8 cellular contexts compared by ENCODE assay signal in the genomic region with DNA sequence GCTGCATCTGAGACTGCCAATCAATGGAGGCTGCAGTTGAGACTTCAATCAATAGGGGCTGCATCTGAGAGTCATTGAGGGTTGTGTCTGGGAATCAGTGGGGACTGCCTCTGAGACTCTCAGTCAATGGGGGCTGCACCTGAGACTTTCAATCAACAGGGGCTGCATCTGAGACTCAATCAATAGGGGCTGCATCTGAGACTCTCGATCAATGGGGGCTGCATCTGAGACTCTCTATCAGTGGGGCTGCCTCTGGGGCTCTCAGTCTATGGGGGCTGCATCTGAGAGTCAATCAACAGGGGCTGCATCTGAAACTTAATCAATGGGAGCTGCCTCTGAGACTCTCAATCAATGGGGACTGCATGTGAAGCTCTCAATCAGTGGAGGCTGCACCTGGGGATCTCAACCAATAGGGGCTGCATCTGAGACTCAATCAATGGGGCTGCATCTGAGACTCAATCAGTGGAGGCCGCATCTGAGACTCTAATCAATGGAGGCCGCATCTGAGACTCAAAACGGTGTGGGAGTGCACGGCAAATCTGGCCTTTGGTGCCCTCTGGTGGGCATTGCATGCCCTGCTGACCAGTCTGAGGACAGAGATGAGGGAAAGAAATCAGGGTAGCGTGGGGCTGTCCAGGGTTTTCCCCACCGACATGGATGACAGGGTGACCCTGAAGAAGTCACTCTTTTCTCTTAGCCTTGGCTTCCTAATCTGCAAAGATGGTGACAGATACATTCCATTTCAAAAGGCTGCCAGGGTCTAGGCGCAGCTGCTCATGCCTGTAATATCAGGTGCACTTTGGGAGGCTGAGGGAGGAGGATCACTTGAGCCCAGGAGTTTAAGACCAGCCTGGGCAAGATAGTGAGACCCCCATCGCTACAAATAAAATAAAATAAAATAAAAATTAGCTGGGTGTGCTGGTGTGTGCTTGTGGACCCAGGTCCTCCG. TPM values are rescaled to one million over a fixed set of nuclear protein-coding genes. Genes with fewer than 3 reads are reported as not detected.
DNase-seq lines count a peak whose midpoint lies in the region; ATAC-seq lines count a peak whose summit lies in the region.

No MANE protein-coding gene starts in this region.

- H2BK120ac ChIP-seq in mesendoderm (ENCODE audit: low read depth, low read length) = no peak overlapping the region

- no peak overlapping the region for H3K4me3 ChIP-seq in effector memory CD4-positive, alpha-beta T cell (ENCODE audit: insufficient read depth, low read depth, low read length, poor library complexity, severe bottlenecking)
- no peak overlapping the region for H3K4me3 ChIP-seq in mesendoderm (ENCODE audit: low read length)

- DNase-seq in GM03348 (ENCODE audit: low spot score) (peak; percentile 90), NCI-H345 treated with DMSO at 0.1 percent for 48 hours (lab: John Stamatoyannopoulos, UW; ENCODE audit: unreplicated experiment) (peak; percentile 38), mesendoderm (peak; percentile 75)
- peak; percentile 76 for DNase-seq in activated CD4-positive, alpha-beta memory T cell treated with anti-CD3 and anti-CD28 coated beads, Interleukin-2, amount 10 ng/mL, durations not matched to agents 7 days and 5 days
- DNase-seq in effector memory CD4-positive, alpha-beta T cell = peak; percentile 23 to 52 (median 38)
- peak; percentile 48 to 50 for DNase-seq in stimulated activated CD8-positive, alpha-beta memory T cell treated with anti-CD3 and anti-CD28 coated beads, Interleukin-15, amount 100 ng/mL, for 48 hours (ENCODE audit: low read depth in 2 of 2)

- no peak overlapping the region for H3K27ac Mint-ChIP-seq in activated CD4-positive, alpha-beta memory T cell treated with anti-CD3 and anti-CD28 coated beads, Interleukin-2, amount 10 ng/mL, durations not matched to agents 7 days and 5 days

- ATAC-seq in HG02840 (IDR thresholded peaks at IDR 0.05; ENCODE audit: low FRiP score, unreplicated experiment) = peak; percentile 68
- ATAC-seq in HG02588 (IDR thresholded peaks at IDR 0.05; ENCODE audit: unreplicated experiment) = no peak

- no peaks in the 10 kb centered on the region for H3K4me1 ChIP-seq in effector memory CD4-positive, alpha-beta T cell (ENCODE audit: control insufficient read depth, insufficient read depth, low read length, poor library complexity, severe bottlenecking)
- no peaks in the 10 kb centered on the region for H3K4me1 ChIP-seq in mesendoderm (ENCODE audit: control insufficient read depth, low read depth, low read length)

- no peak overlapping the region for H4K8ac ChIP-seq in mesendoderm (ENCODE audit: low read depth, low read length)

- POLR2A ChIA-PET in activated CD4-positive, alpha-beta memory T cell treated with anti-CD3 and anti-CD28 coated beads, Interleukin-2, amount 10 ng/mL, durations not matched to agents 7 days and 5 days (lab: Charles Lee) = no interaction called here

- no peaks in the 10 kb centered on the region for H3K9me3 Mint-ChIP-seq in activated CD4-positive, alpha-beta memory T cell treated with anti-CD3 and anti-CD28 coated beads, Interleukin-2, amount 10 ng/mL, durations not matched to agents 7 days and 5 days

- no peak overlapping the region for H3K23ac ChIP-seq in mesendoderm (ENCODE audit: low read length)

- H4K5ac ChIP-seq in mesendoderm (ENCODE audit: low read length) = no peak overlapping the region

- H2AK5ac ChIP-seq in mesendoderm (ENCODE audit: low read length) = no peak overlapping the region

- H3K9me3 ChIP-seq in effector memory CD4-positive, alpha-beta T cell (ENCODE audit: control insufficient read depth, low read length) = no peaks in the 10 kb centered on the region

- no peak overlapping the region for H3K4me3 Mint-ChIP-seq in activated CD4-positive, alpha-beta memory T cell treated with anti-CD3 and anti-CD28 coated beads, Interleukin-2, amount 10 ng/mL, durations not matched to agents 7 days and 5 days

- peaks cover 13% of the 10 kb centered on the region for H3K27me3 Mint-ChIP-seq in activated CD4-positive, alpha-beta memory T cell treated with anti-CD3 and anti-CD28 coated beads, Interleukin-2, amount 10 ng/mL, durations not matched to agents 7 days and 5 days

- H2BK15ac ChIP-seq in mesendoderm (replicated peaks; ENCODE audit: low read depth) = no peak overlapping the region

- CTCF ChIA-PET in activated CD4-positive, alpha-beta memory T cell treated with anti-CD3 and anti-CD28 coated beads, Interleukin-2, amount 10 ng/mL, durations not matched to agents 7 days and 5 days (lab: Charles Lee) = interaction anchor here (0.6 to 3.4 kb wide), 7 partner anchors 9 to 597 kb away, joined by 3 to 22 read pairs (median 3); no protein-coding TSS in a partner anchor

- no CpG with 5 or more reads among the region's 10 CpGs for WGBS in mesendoderm (ENCODE audit: extremely low coverage, insufficient coverage, low lambda C conversion rate)

- H3K79me1 ChIP-seq in mesendoderm (ENCODE audit: low read length) = no peaks in the 10 kb centered on the region

- H3K4ac ChIP-seq in mesendoderm (ENCODE audit: low read depth, low read length) = no peak overlapping the region

- H3K56ac ChIP-seq in mesendoderm (ENCODE audit: low read length) = no peak overlapping the region

- H3K27me3 ChIP-seq in effector memory CD4-positive, alpha-beta T cell (replicated peaks; ENCODE audit: control insufficient read depth, insufficient read depth, low read length, poor library complexity, severe bottlenecking) = peaks cover 4% of the 10 kb centered on the region
- no peaks in the 10 kb centered on the region for H3K27me3 ChIP-seq in mesendoderm (ENCODE audit: insufficient read depth, low read length, poor library complexity)

- no peaks in the 10 kb centered on the region for H3K79me2 ChIP-seq in mesendoderm (ENCODE audit: control insufficient read depth, insufficient read depth, low read length)

- no peak overlapping the region for H3K9ac ChIP-seq in mesendoderm (ENCODE audit: low read length)

- no peaks in the 10 kb centered on the region for H3K36me3 ChIP-seq in effector memory CD4-positive, alpha-beta T cell (ENCODE audit: control insufficient read depth, insufficient read depth, low read length)
- H3K36me3 ChIP-seq in mesendoderm (ENCODE audit: control insufficient read depth, insufficient read depth, low read length) = no peaks in the 10 kb centered on the region

- no peaks in the 10 kb centered on the region for H3K36me3 Mint-ChIP-seq in activated CD4-positive, alpha-beta memory T cell treated with anti-CD3 and anti-CD28 coated beads, Interleukin-2, amount 10 ng/mL, durations not matched to agents 7 days and 5 days (ENCODE audit: low read depth)

- H3K18ac ChIP-seq in mesendoderm (ENCODE audit: low read length) = no peak overlapping the region

- H3K4me1 Mint-ChIP-seq in activated CD4-positive, alpha-beta memory T cell treated with anti-CD3 and anti-CD28 coated beads, Interleukin-2, amount 10 ng/mL, durations not matched to agents 7 days and 5 days = no peaks in the 10 kb centered on the region

- H2BK5ac ChIP-seq in mesendoderm (ENCODE audit: low read length) = no peak overlapping the region

- H3K27ac ChIP-seq in effector memory CD4-positive, alpha-beta T cell (ENCODE audit: insufficient read depth, low read length, poor library complexity, severe bottlenecking) = no peak overlapping the region
- no peak overlapping the region for H3K27ac ChIP-seq in mesendoderm (ENCODE audit: low read depth, low read length)

- no peak overlapping the region for H3K4me2 ChIP-seq in mesendoderm (ENCODE audit: low read length)

RNA-seq across cellular contexts. Expression of a gene that starts 41.3 kb away (rescaled TPM):
- 100 to 1,000 TPM; 188 to 197 TPM for total RNA-seq in activated CD4-positive, alpha-beta memory T cell treated with anti-CD3 and anti-CD28 coated beads, Interleukin-2, amount 10 ng/mL, durations not matched to agents 7 days and 5 days
- polyA plus RNA-seq in mesendoderm (2013, experiment 1 of 2) = 542 TPM
- polyA plus RNA-seq in mesendoderm (2013, experiment 2 of 2) = 540 TPM

Comparison
In these comparisons a context has a peak if more than half of its experiments do, and no peak if none do; other contexts are left out.
1. DNase-seq: peak in every context shown above with its lines; median percentile 90 in GM03348; 76 in activated CD4-positive, alpha-beta memory T cell treated with anti-CD3 and anti-CD28 coated beads, Interleukin-2, amount 10 ng/mL, durations not matched to agents 7 days and 5 days; 75 in mesendoderm; 49 in stimulated activated CD8-positive, alpha-beta memory T cell treated with anti-CD3 and anti-CD28 coated beads, Interleukin-15, amount 100 ng/mL, for 48 hours; 38 in NCI-H345 treated with DMSO at 0.1 percent for 48 hours; 38 in effector memory CD4-positive, alpha-beta T cell.